13 cellular contexts compared by ENCODE assay signal in genomic region chr10:62058896-62059423, GRCh38.
DNase-seq lines count a peak whose midpoint lies in the region; ATAC-seq, FAIRE-seq and TF ChIP-seq lines count a peak whose summit lies in the region.
"Had no signal": no experiment of that assay in that cellular context is flagged by ENCODE, and none has a peak within 500 bp of the region (broad histone marks: within the 10 kb centered on the region; RNA-seq: fewer than 3 reads in every experiment).

No MANE protein-coding gene starts in this region.

- H3K36me3 ChIP-seq in GM23248 (ENCODE audit: low read depth) = peaks cover 84% of the 10 kb centered on the region
- H3K36me3 ChIP-seq in pancreas = no peaks in the 10 kb centered on the region
- H3K36me3 ChIP-seq in BE2C = no peaks in the 10 kb centered on the region

- H3K4me2 ChIP-seq in GM23248 (ENCODE audit: unreplicated experiment) = peak overlapping the region; percentile 86

- no peaks in the 10 kb centered on the region for H3K9me3 ChIP-seq in GM23248 (ENCODE audit: low read depth)
- H3K9me3 ChIP-seq in pancreas = no peaks in the 10 kb centered on the region
- H3K9me3 ChIP-seq in BE2C = no peaks in the 10 kb centered on the region

- peaks cover 6% of the 10 kb centered on the region; the same call in 1 of the 2 replicates for H4K20me1 ChIP-seq in GM23248 (ENCODE audit: insufficient read depth)

- no peak overlapping the region for H3K9ac ChIP-seq in GM23248

- WGBS in GM23248 (ENCODE audit: low coverage in 1 of 2, low lambda C conversion rate in 2 of 2, missing lambda C conversion rate in 2 of 2), 2 experiments = 26 to 38% methylated on average over 1 of the region's 1 CpG
- 0 to 11% methylated on average over 1 of the region's 1 CpG for WGBS in pancreas, 2 donors

- no peaks in the 10 kb centered on the region for H3K27me3 ChIP-seq in GM23248 (replicated peaks; ENCODE audit: insufficient read depth)
- H3K27me3 ChIP-seq in pancreas = no peaks in the 10 kb centered on the region
- H3K27me3 ChIP-seq in BE2C = no peaks in the 10 kb centered on the region

- ATAC-seq in pancreas = peak in 3 of 4 donors; percentile 22 to 47 (median 28)
- no peak for ATAC-seq in GM18517 (IDR thresholded peaks at IDR 0.05; ENCODE audit: unreplicated experiment)

- no peak for TF ChIP-seq CTCF in coronary artery (IDR thresholded peaks at IDR 0.05)
- TF ChIP-seq CTCF in pancreas (IDR thresholded peaks at IDR 0.05) = no peak
- no peak for TF ChIP-seq CTCF in BE2C (IDR thresholded peaks at IDR 0.05; ENCODE audit: low read depth, low read length)
- TF ChIP-seq CTCF in GM20000 (IDR thresholded peaks at IDR 0.05; ENCODE audit: extremely low read depth, missing control alignments) = no peak

- peaks cover 87% of the 10 kb centered on the region for H3K79me2 ChIP-seq in GM23248 (ENCODE audit: insufficient read depth)

- DNase-seq in AML-193 (lab: John Stamatoyannopoulos, UW) (peak; percentile 51 to 62), GM23248 (peak; percentile 45), coronary artery (ENCODE audit: low spot score) (no peak), pancreas (no peak), SKM-1 treated with dmso at 0.1 percent for 144 hours (lab: John Stamatoyannopoulos, UW; ENCODE audit: unreplicated experiment) (no peak), BE2C (no peak), GM20000 (ENCODE audit: low spot score) (no peak)
- DNase-seq: central memory CD4-positive, alpha-beta T cell; DND-41; NCI-H1930; substantia nigra had no signal

- intact Hi-C loops in pancreas (cut with DNase I) = no loop called here

- in situ Hi-C loops in GM23248 (cut with MboI) = no loop called here

- no peaks in the 10 kb centered on the region for H3K9me2 ChIP-seq in GM23248 (ENCODE audit: insufficient read depth)

- no peak overlapping the region for H2AFZ ChIP-seq in GM23248

- H3F3A ChIP-seq in GM23248 (ENCODE audit: insufficient read depth) = peaks cover 96% of the 10 kb centered on the region

- H3K4me1 ChIP-seq in GM23248 (ENCODE audit: insufficient read depth) (peaks cover 93% of the 10 kb centered on the region), pancreas (peaks cover 10 to 25% (median 15%) of the 10 kb centered on the region in 3 donors), BE2C (peaks cover 9% of the 10 kb centered on the region)

- H3K4me3 ChIP-seq in GM23248 (peak overlapping the region; percentile 45), coronary artery (peak overlapping the region; percentile 77), pancreas (no peak overlapping the region), BE2C (ENCODE audit: low read depth, low read length) (no peak overlapping the region)

- peak overlapping the region; percentile 57 for H3K27ac ChIP-seq in GM23248
- H3K27ac ChIP-seq in coronary artery = peak overlapping the region; percentile 92 to 94
- H3K27ac ChIP-seq in pancreas = peak overlapping the region in 2 of 4 donors; percentile 7 to 24

- no peak for FAIRE-seq in pancreas (lab: Jason Lieb, UNC)
- FAIRE-seq: RCC 7860 had no signal

Comparison
In these comparisons a context has a peak if more than half of its experiments do, and no peak if none do; other contexts are left out.
1. DNase-seq: peak in AML-193 (2 of 2) and GM23248 (single experiment); none in coronary artery (single experiment), pancreas (0 of 6), SKM-1 treated with dmso at 0.1 percent for 144 hours (single experiment), BE2C (single experiment) and GM20000 (single experiment).
2. H3K4me3 ChIP-seq: peak in GM23248 (single experiment) and coronary artery (single experiment); none in pancreas (0 of 4) and BE2C (single experiment).